1 cellular context compared by ENCODE assay signal in the genomic region with DNA sequence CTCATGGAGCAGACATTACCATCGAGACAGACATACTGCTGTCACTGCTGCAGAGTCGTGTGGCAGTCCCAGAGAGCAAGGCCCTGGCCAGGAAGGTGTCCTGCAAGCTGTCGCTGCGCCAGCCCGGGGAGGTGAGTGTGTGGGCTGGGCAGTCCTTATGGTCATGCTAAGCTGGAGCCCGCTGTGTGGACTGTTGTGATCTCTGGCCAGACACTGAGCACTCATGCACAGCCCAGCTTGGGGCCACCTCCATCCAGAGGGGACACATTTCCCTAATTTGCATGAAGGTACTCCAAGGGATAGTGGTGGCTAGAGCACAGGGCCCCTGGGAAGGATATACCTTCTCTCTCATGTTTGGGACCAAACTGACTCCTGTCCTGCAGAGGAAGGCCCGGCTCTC.
TF ChIP-seq lines count a peak whose summit lies in the region.

No MANE protein-coding gene starts in this region.

TF ChIP-seq in SK-N-SH treated with all-trans-retinoic acid at 6 μM for 48 hours, 23 proteins besides CTCF, POLR2A, EP300 and RAD21 (continued from another document):
- TF ChIP-seq, protein P1, sequence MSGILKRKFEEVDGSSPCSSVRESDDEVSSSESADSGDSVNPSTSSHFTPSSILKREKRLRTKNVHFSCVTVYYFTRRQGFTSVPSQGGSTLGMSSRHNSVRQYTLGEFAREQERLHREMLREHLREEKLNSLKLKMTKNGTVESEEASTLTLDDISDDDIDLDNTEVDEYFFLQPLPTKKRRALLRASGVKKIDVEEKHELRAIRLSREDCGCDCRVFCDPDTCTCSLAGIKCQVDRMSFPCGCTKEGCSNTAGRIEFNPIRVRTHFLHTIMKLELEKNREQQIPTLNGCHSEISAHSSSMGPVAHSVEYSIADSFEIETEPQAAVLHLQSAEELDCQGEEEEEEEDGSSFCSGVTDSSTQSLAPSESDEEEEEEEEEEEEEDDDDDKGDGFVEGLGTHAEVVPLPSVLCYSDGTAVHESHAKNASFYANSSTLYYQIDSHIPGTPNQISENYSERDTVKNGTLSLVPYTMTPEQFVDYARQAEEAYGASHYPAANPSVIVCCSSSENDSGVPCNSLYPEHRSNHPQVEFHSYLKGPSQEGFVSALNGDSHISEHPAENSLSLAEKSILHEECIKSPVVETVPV (CRISPR knock-in tag; IDR thresholded peaks at IDR 0.05), result no peak
- TF ChIP-seq, protein P2, sequence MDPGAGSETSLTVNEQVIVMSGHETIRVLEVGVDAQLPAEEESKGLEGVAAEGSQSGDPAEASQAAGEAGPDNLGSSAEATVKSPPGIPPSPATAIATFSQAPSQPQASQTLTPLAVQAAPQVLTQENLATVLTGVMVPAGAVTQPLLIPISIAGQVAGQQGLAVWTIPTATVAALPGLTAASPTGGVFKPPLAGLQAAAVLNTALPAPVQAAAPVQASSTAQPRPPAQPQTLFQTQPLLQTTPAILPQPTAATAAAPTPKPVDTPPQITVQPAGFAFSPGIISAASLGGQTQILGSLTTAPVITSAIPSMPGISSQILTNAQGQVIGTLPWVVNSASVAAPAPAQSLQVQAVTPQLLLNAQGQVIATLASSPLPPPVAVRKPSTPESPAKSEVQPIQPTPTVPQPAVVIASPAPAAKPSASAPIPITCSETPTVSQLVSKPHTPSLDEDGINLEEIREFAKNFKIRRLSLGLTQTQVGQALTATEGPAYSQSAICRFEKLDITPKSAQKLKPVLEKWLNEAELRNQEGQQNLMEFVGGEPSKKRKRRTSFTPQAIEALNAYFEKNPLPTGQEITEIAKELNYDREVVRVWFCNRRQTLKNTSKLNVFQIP (CRISPR knock-in tag; IDR thresholded peaks at IDR 0.05; ENCODE audit: borderline replicate concordance, low read depth), result no peak
- TF ChIP-seq ZFP3 (CRISPR knock-in tag; IDR thresholded peaks at IDR 0.05) (no peak), GLIS3 (CRISPR knock-in tag; IDR thresholded peaks at IDR 0.05) (no peak)
- TF ChIP-seq, protein P3, sequence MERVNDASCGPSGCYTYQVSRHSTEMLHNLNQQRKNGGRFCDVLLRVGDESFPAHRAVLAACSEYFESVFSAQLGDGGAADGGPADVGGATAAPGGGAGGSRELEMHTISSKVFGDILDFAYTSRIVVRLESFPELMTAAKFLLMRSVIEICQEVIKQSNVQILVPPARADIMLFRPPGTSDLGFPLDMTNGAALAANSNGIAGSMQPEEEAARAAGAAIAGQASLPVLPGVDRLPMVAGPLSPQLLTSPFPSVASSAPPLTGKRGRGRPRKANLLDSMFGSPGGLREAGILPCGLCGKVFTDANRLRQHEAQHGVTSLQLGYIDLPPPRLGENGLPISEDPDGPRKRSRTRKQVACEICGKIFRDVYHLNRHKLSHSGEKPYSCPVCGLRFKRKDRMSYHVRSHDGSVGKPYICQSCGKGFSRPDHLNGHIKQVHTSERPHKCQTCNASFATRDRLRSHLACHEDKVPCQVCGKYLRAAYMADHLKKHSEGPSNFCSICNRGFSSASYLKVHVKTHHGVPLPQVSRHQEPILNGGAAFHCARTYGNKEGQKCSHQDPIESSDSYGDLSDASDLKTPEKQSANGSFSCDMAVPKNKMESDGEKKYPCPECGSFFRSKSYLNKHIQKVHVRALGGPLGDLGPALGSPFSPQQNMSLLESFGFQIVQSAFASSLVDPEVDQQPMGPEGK (CRISPR knock-in tag; IDR thresholded peaks at IDR 0.05; ENCODE audit: borderline replicate concordance), result no peak
